Comparison of ENCODE assay signal across 9 cellular contexts in the genomic region with DNA sequence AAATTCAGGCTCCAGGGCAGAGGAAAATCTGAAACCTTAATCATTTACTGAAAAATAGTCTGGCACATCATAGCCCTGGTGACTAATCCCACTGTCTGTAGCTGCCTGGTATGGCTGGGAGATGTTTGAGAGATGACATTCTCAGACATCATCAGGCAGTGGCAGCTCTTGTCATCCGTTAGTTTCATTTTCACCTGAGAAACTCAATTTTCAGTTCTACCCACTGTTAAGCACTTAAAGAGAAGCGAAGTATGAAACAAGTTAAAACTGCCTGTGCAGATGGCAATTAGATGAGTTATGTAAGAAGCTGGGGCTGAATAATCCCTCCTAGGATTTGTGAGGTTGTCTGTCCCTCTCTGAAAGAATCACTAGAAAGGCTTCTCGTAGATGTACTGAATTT.
DNase-seq lines count a peak whose midpoint lies in the region; ATAC-seq and TF ChIP-seq lines count a peak whose summit lies in the region.
"Had no signal": no experiment of that assay in that cellular context is flagged by ENCODE, and none has a peak within 500 bp of the region (broad histone marks: within the 10 kb centered on the region; RNA-seq: fewer than 3 reads in every experiment).

No MANE protein-coding gene starts in this region.

- TF ChIP-seq POLR2A in spleen (IDR thresholded peaks at IDR 0.05), result no peak

- no peaks in the 10 kb centered on the region for H3K4me1 Mint-ChIP-seq in natural killer cell

- WGBS in spleen, 5 donors, result 77 to 92% (median 83%) methylated on average over 3 of the region's 3 CpGs
- WGBS in right cardiac atrium, result 91% methylated on average over 3 of the region's 3 CpGs

- H3K4me1 ChIP-seq in spleen (no peaks in the 10 kb centered on the region), right cardiac atrium (ENCODE audit: control insufficient read depth, insufficient read depth, low read length) (peaks cover 3% of the 10 kb centered on the region)

- no peaks in the 10 kb centered on the region for H3K27me3 ChIP-seq in spleen (replicated peaks in 1 of 7)
- H3K27me3 ChIP-seq in right cardiac atrium (ENCODE audit: control insufficient read depth, insufficient read depth), result no peaks in the 10 kb centered on the region
- H3K27me3 ChIP-seq: neutrophil had no signal

- no peaks in the 10 kb centered on the region for H3K9me3 Mint-ChIP-seq in natural killer cell

- H3K27ac Mint-ChIP-seq in natural killer cell, result no peak overlapping the region

- H3K9me3 ChIP-seq in spleen, result no peaks in the 10 kb centered on the region
- H3K9me3 ChIP-seq in right cardiac atrium (ENCODE audit: control insufficient read depth, low read length), result no peaks in the 10 kb centered on the region
- H3K9me3 ChIP-seq: neutrophil had no signal

- TF ChIP-seq CTCF in spleen (IDR thresholded peaks at IDR 0.05 in 8 of 11, conservative IDR thresholded peaks at IDR 0.05 in 3 of 11), result no peak
- TF ChIP-seq CTCF in natural killer cell (IDR thresholded peaks at IDR 0.05), result no peak

- peak; percentile 69 for ATAC-seq in GM19455 (IDR thresholded peaks at IDR 0.05; ENCODE audit: unreplicated experiment)
- ATAC-seq in HG03432 (IDR thresholded peaks at IDR 0.05; ENCODE audit: unreplicated experiment), result peak; percentile 99
- ATAC-seq in natural killer cell, result no peak
- ATAC-seq in right cardiac atrium, result no peak

- H3K27ac ChIP-seq in caudate nucleus (ENCODE audit: low read depth, low read length) (peak overlapping the region; percentile 8), spleen (no peak overlapping the region), right cardiac atrium (ENCODE audit: low read length) (no peak overlapping the region)
- H3K27ac ChIP-seq: neutrophil had no signal

- DNase-seq in ELR (ENCODE audit: low read depth) (peak; percentile 51), caudate nucleus (lab: John Stamatoyannopoulos, UW) (peak in 14 of 61 donors; percentile 3 to 64 (median 28)), spleen (no peak), SW480 (ENCODE audit: low spot score) (no peak), natural killer cell (no peak), right cardiac atrium (no peak)

- H3K4me3 Mint-ChIP-seq in natural killer cell, result no peak overlapping the region

- intact Hi-C loops in spleen (cut with DNase I; ENCODE audit: low total_unique reads) (no loop called here), natural killer cell (cut with micrococcal nuclease) (no loop called here), right cardiac atrium (cut with DNase I) (no loop called here)

- H3K4me3 ChIP-seq in spleen (no peak overlapping the region), right cardiac atrium (ENCODE audit: low read length) (no peak overlapping the region)

- H3K36me3 ChIP-seq in spleen, result no peaks in the 10 kb centered on the region
- H3K36me3 ChIP-seq: neutrophil had no signal

- no peaks in the 10 kb centered on the region for H3K36me3 Mint-ChIP-seq in natural killer cell

- H3K27me3 Mint-ChIP-seq in natural killer cell (ENCODE audit: low read depth in 2 of 2), result peaks cover 0 to 3% of the 10 kb centered on the region in 2 donors

Comparison
In these comparisons a context has a peak if more than half of its experiments do, and no peak if none do; other contexts are left out.
1. ATAC-seq: peak in GM19455 (single experiment) and HG03432 (single experiment); none in natural killer cell (0 of 3) and right cardiac atrium (0 of 2).